In genomic region chr16:54927125-54928015, GRCh38 we compare ENCODE assay signal across 8 cellular contexts. TPM values are rescaled to one million over a fixed set of nuclear protein-coding genes. Genes with fewer than 3 reads are reported as not detected.
DNase-seq lines count a peak whose midpoint lies in the region; ATAC-seq and TF ChIP-seq lines count a peak whose summit lies in the region.

No MANE protein-coding gene starts in this region.

- H3K4me3 ChIP-seq in epithelial cell of esophagus (ENCODE audit: low read length): peak overlapping the region; percentile 65
- peak overlapping the region; percentile 68 to 72 (median 68) for H3K4me3 ChIP-seq in skeletal muscle tissue (ENCODE audit: low read length in 3 of 3)

- peaks cover 12 to 22% (median 15%) of the 10 kb centered on the region in 3 donors for H3K4me1 ChIP-seq in skeletal muscle tissue (ENCODE audit: control insufficient read depth in 3 of 3, insufficient read depth in 3 of 3, low read length in 3 of 3)

- no peaks in the 10 kb centered on the region for H3K36me3 ChIP-seq in skeletal muscle tissue (ENCODE audit: control insufficient read depth in 3 of 3, insufficient read depth in 3 of 3, low read length in 3 of 3)

- peak; percentile 10 for DNase-seq in NCI-H1694 treated with DMSO at 0.1 percent for 48 hours (lab: John Stamatoyannopoulos, UW)
- no peak for DNase-seq in NCI-H1694 (lab: John Stamatoyannopoulos, UW)
- DNase-seq in NCI-H524 treated with DMSO at 0.1 percent for 48 hours (lab: John Stamatoyannopoulos, UW): peak; percentile 62
- DNase-seq in epithelial cell of esophagus (ENCODE audit: low read depth): peak; percentile 59
- DNase-seq in NCI-H446 treated with DMSO at 0.1 percent for 48 hours (lab: John Stamatoyannopoulos, UW): no peak

- H3K9ac ChIP-seq in skeletal muscle tissue (ENCODE audit: low read depth in 1 of 3, low read length in 3 of 3): peak overlapping the region; percentile 65 to 86 (median 78)

- H3K27ac ChIP-seq in skeletal muscle tissue (ENCODE audit: low read depth, low read length): peak overlapping the region; percentile 88

- TF ChIP-seq CTCF in epithelial cell of esophagus (IDR thresholded peaks at IDR 0.05; ENCODE audit: insufficient read depth, low read depth, low read length, missing control alignments): no peak

- no peaks in the 10 kb centered on the region for H3K9me3 ChIP-seq in skeletal muscle tissue (ENCODE audit: control insufficient read depth in 3 of 3, low read length in 3 of 3)

- peaks cover 5 to 16% (median 12%) of the 10 kb centered on the region in 3 donors for H3K27me3 ChIP-seq in skeletal muscle tissue (ENCODE audit: control insufficient read depth in 3 of 3, insufficient read depth in 3 of 3, low read length in 3 of 3)

- ATAC-seq in HG03039 (IDR thresholded peaks at IDR 0.05; ENCODE audit: unreplicated experiment) (no peak), HG02610 (IDR thresholded peaks at IDR 0.05; ENCODE audit: unreplicated experiment) (no peak)

RNA-seq across cellular contexts. Expression of gene IRX5, which starts 3.3 kb away (rescaled TPM):
- total RNA-seq in skeletal muscle tissue: 2.1 TPM

Comparison
In these comparisons a context has a peak if more than half of its experiments do, and no peak if none do; other contexts are left out.
1. DNase-seq: peak in NCI-H1694 treated with DMSO at 0.1 percent for 48 hours (single experiment), NCI-H524 treated with DMSO at 0.1 percent for 48 hours (single experiment) and epithelial cell of esophagus (single experiment); none in NCI-H1694 (single experiment) and NCI-H446 treated with DMSO at 0.1 percent for 48 hours (single experiment).